4 cellular contexts compared by ENCODE assay signal in genomic region chr17:62435251-62435650, GRCh38. TPM values are rescaled to one million over a fixed set of nuclear protein-coding genes. Genes with fewer than 3 reads are reported as not detected.
"Had no signal": no experiment of that assay in that cellular context is flagged by ENCODE, and none has a peak within 500 bp of the region (broad histone marks: within the 10 kb centered on the region; RNA-seq: fewer than 3 reads in every experiment).

No MANE protein-coding gene starts in this region.

RNA-seq across cellular contexts. Expression of gene EFCAB3, which starts 54.9 kb away (rescaled TPM):
- total RNA-seq: LHCN-M2, M059J, MCF 10A, NCI-H460 had no signal
